1 cellular context compared by ENCODE assay signal in genomic region chr15:58631319-58631718, GRCh38.
TF ChIP-seq lines count a peak whose summit lies in the region.

No MANE protein-coding gene starts in this region.

TF ChIP-seq in GM12878, 131 proteins besides CTCF, POLR2A, EP300 and RAD21 (continued from another document):
- TF ChIP-seq PRDM15 (CRISPR knock-in tag; IDR thresholded peaks at IDR 0.05) = no peak
- TF ChIP-seq ZNF217 (IDR thresholded peaks at IDR 0.05) = no peak
